ENCODE assay signal across 25 cellular contexts in the genomic region with DNA sequence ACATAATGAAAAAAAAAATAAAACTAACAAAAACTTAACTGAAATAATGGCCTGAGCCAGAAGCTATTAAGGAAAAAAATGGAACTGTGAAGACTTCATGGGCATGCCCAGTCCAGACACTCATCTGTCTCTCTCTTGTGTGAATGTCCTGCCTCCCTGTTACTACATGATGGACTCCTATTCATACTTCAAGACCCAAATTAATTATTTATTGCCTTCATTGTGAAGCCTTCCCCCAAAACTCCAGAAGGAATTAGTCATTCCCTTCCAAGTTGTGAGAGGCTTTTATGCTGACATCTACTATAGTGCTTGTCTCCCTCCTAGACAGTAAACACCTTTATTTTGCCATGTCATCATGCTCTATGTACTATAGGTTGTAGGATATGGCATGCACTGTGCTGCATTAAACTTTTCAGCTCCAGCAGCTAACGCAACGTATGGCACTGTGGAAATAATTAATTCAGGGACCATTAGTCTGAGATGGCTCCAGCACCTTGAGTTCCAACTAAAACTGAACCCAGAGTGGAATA. TPM values are rescaled to one million over a fixed set of nuclear protein-coding genes. Genes with fewer than 3 reads are reported as not detected.
DNase-seq lines count a peak whose midpoint lies in the region; ATAC-seq, FAIRE-seq and TF ChIP-seq lines count a peak whose summit lies in the region.
"Had no signal": no experiment of that assay in that cellular context is flagged by ENCODE, and none has a peak within 500 bp of the region (broad histone marks: within the 10 kb centered on the region; RNA-seq: fewer than 3 reads in every experiment).

No MANE protein-coding gene starts in this region.

- in situ Hi-C loops in K562 (cut with MboI) = no loop called here

- FAIRE-seq in A549 (lab: Jason Lieb, UNC) (peak; percentile 32), K562 (lab: Jason Lieb, UNC) (no peak)
- FAIRE-seq: A204.1 had no signal

- H3K27me3 Mint-ChIP-seq in memory B cell = no peaks in the 10 kb centered on the region

- no TSS peak for BruUV-seq in K562 (replicated peaks; lab: Mats Ljungman, UMichigan)

- H3K9ac ChIP-seq in K562 (ENCODE audit: insufficient read depth in 1 of 2, low read depth in 2 of 2, low read length in 2 of 2) = no peak overlapping the region
- H3K9ac ChIP-seq: GM23248 had no signal

- peaks cover 5% of the 10 kb centered on the region; the same call in 1 of the 3 replicates for H3K4me1 ChIP-seq in A549
- no peaks in the 10 kb centered on the region for H3K4me1 ChIP-seq in HEK293 (ENCODE audit: control insufficient read depth, insufficient read depth, low read length)
- H3K4me1 ChIP-seq in K562 (replicated peaks in 1 of 2; ENCODE audit: control insufficient read depth in 2 of 2, insufficient read depth in 2 of 2, low read length in 2 of 2) = no peaks in the 10 kb centered on the region
- H3K4me1 ChIP-seq in effector memory CD4-positive, alpha-beta T cell (ENCODE audit: control insufficient read depth, insufficient read depth, low read length, poor library complexity, severe bottlenecking) = no peaks in the 10 kb centered on the region
- H3K4me1 ChIP-seq: Caco-2, HAP-1 had no signal

- no peak overlapping the region for H3K4me3 ChIP-seq in A549
- no peak overlapping the region for H3K4me3 ChIP-seq in HEK293 (ENCODE audit: low read depth, low read length)
- H3K4me3 ChIP-seq in K562 = no peak overlapping the region
- H3K4me3 ChIP-seq in effector memory CD4-positive, alpha-beta T cell (ENCODE audit: insufficient read depth, low read depth, low read length, poor library complexity, severe bottlenecking) = no peak overlapping the region
- H3K4me3 ChIP-seq: GM23248, HAP-1 had no signal

- peaks cover 7% of the 10 kb centered on the region for H3K36me3 Mint-ChIP-seq in memory B cell

- intact Hi-C loops in K562 (cut with micrococcal nuclease) = no loop called here

- H3K27ac ChIP-seq in A549 = no peak overlapping the region
- no peak overlapping the region for H3K27ac ChIP-seq in HEK293 (ENCODE audit: extremely low read depth, low read depth, low read length)
- no peak overlapping the region for H3K27ac ChIP-seq in K562 (ENCODE audit: extremely low read depth, low read depth, low read length)
- no peak overlapping the region for H3K27ac ChIP-seq in effector memory CD4-positive, alpha-beta T cell (ENCODE audit: insufficient read depth, low read length, poor library complexity, severe bottlenecking)
- H3K27ac ChIP-seq: C4-2B, GM23248, HL-60 had no signal

- TF ChIP-seq POLR2A in A549 (IDR thresholded peaks at IDR 0.05; ENCODE audit: low read length) (no peak), K562 (conservative IDR thresholded peaks at IDR 0.05) (no peak)

- TF ChIP-seq RAD21 in A549 (conservative IDR thresholded peaks at IDR 0.05 in 1 of 2, IDR thresholded peaks at IDR 0.05 in 1 of 2) (no peak), K562 (CRISPR knock-in tag; conservative IDR thresholded peaks at IDR 0.05 in 1 of 2, IDR thresholded peaks at IDR 0.05 in 1 of 2) (no peak)

- CTCF ChIA-PET in A549 (lab: Yijun Ruan, JAX) = interaction anchor here (1.4 to 1.6 kb wide), 2 partner anchors 12 to 28 kb away, joined by 5 read pairs; no protein-coding TSS in a partner anchor
- CTCF ChIA-PET in HEK293 (lab: Yijun Ruan, JAX) = no interaction called here
- CTCF ChIA-PET in K562 (lab: Yijun Ruan, JAX; ENCODE audit: low intra/inter-chr PET ratio) = no interaction called here

- POLR2A ChIA-PET in A549 (lab: Yijun Ruan, JAX) = no interaction called here
- POLR2A ChIA-PET in HEK293 (lab: Yijun Ruan, JAX) = no interaction called here
- POLR2A ChIA-PET in K562 (lab: Yijun Ruan, JAX) = no interaction called here

- H3K36me3 ChIP-seq in HEK293 (ENCODE audit: control insufficient read depth in 2 of 2, insufficient read depth in 1 of 2, low read length in 2 of 2) (no peaks in the 10 kb centered on the region), K562 (ENCODE audit: control insufficient read depth, insufficient read depth, low read length) (no peaks in the 10 kb centered on the region)
- no peaks in the 10 kb centered on the region for H3K36me3 ChIP-seq in effector memory CD4-positive, alpha-beta T cell (ENCODE audit: control insufficient read depth, insufficient read depth, low read length)
- H3K36me3 ChIP-seq: HAP-1 had no signal

- no peaks in the 10 kb centered on the region for H3K9me1 ChIP-seq in K562 (ENCODE audit: control insufficient read depth, insufficient read depth, low read length)

- H3K27ac Mint-ChIP-seq in memory B cell = peak overlapping the region; percentile 14
- H3K27ac Mint-ChIP-seq: CD4-positive, alpha-beta T cell; HFFc6 had no signal

- no peak for TF ChIP-seq EP300 in A549 (IDR thresholded peaks at IDR 0.05)
- no peak for TF ChIP-seq EP300 in K562 (IDR thresholded peaks at IDR 0.05; ENCODE audit: low read length)

- peaks cover 14% of the 10 kb centered on the region for H3K9me3 Mint-ChIP-seq in memory B cell
- H3K9me3 Mint-ChIP-seq: CD4-positive, alpha-beta T cell; HFFc6 had no signal

- TF ChIP-seq CTCF in A549 (IDR thresholded peaks at IDR 0.05) (no peak), HEK293 (tag by site-specific recombination; IDR thresholded peaks at IDR 0.05) (no peak), K562 (IDR thresholded peaks at IDR 0.05 in 2 of 3, conservative IDR thresholded peaks at IDR 0.05 in 1 of 3; ENCODE audit: insufficient read depth in 2 of 3, low read depth in 1 of 3, low read length in 3 of 3) (no peak)

- ATAC-seq in A549 (no peak), K562 (no peak), memory B cell (ENCODE audit: low read depth) (no peak), GM18909 (IDR thresholded peaks at IDR 0.05; ENCODE audit: poor library complexity, unreplicated experiment) (no peak)

- no peaks in the 10 kb centered on the region for H3K9me3 ChIP-seq in A549
- H3K9me3 ChIP-seq in HEK293 (ENCODE audit: control insufficient read depth, insufficient read depth, low read depth, low read length) = no peaks in the 10 kb centered on the region
- H3K9me3 ChIP-seq in K562 (replicated peaks; ENCODE audit: control insufficient read depth, insufficient read depth, low read depth, low read length) = no peaks in the 10 kb centered on the region
- H3K9me3 ChIP-seq in effector memory CD4-positive, alpha-beta T cell (ENCODE audit: control insufficient read depth, low read length) = no peaks in the 10 kb centered on the region
- H3K9me3 ChIP-seq: Caco-2, HAP-1 had no signal

- H2AFZ ChIP-seq in K562 (ENCODE audit: low read depth, low read length) = no peak overlapping the region
- H2AFZ ChIP-seq: GM23248 had no signal

- H4K20me1 ChIP-seq in K562 (replicated peaks; ENCODE audit: control insufficient read depth, insufficient read depth, low read length) = no peaks in the 10 kb centered on the region

- H3K4me3 Mint-ChIP-seq in memory B cell = no peak overlapping the region
- H3K4me3 Mint-ChIP-seq: CD4-positive, alpha-beta T cell; HFFc6 had no signal

- 49% methylated on average over 2 of the region's 2 CpGs for WGBS in A549 (ENCODE audit: missing lambda C conversion rate)
- 3% methylated on average over 2 of the region's 2 CpGs for WGBS in K562 (ENCODE audit: insufficient coverage, low coverage, missing lambda C conversion rate)

- no peak for DNase-seq in A549 (ENCODE audit: low read depth in 1 of 2, low spot score in 1 of 2)
- DNase-seq in K562 (ENCODE audit: extremely low read depth in 1 of 4, low spot score in 3 of 4) = no peak
- DNase-seq in memory B cell (ENCODE audit: low spot score in 2 of 2) = no peak
- DNase-seq in SHP77 treated with DMSO at 0.1 percent for 48 hours (lab: John Stamatoyannopoulos, UW) = no peak
- no peak for DNase-seq in effector memory CD4-positive, alpha-beta T cell
- DNase-seq: AML-193; Caco-2; CD4-positive, alpha-beta T cell; DMS153; DMS79; GDM1; GM23248; HFFc6; IMR-90; KBM-7 had no signal

- H3K4me1 Mint-ChIP-seq in memory B cell = peaks cover 12% of the 10 kb centered on the region

- H3K4me2 ChIP-seq in A549 = no peak overlapping the region
- H3K4me2 ChIP-seq in K562 (ENCODE audit: insufficient read depth, low read length) = no peak overlapping the region

- no peaks in the 10 kb centered on the region for H3K27me3 ChIP-seq in K562 (ENCODE audit: control insufficient read depth in 2 of 2, insufficient read depth in 2 of 2, low read length in 2 of 2)
- H3K27me3 ChIP-seq in effector memory CD4-positive, alpha-beta T cell (replicated peaks; ENCODE audit: control insufficient read depth, insufficient read depth, low read length, poor library complexity, severe bottlenecking) = no peaks in the 10 kb centered on the region

- no peaks in the 10 kb centered on the region for H3K79me2 ChIP-seq in K562 (ENCODE audit: control insufficient read depth, insufficient read depth, low read length)

TF ChIP-seq in A549, 52 proteins besides CTCF, POLR2A, EP300 and RAD21 (continues in another document):
- TF ChIP-seq RNF2 (IDR thresholded peaks at IDR 0.05; ENCODE audit: borderline replicate concordance, low read depth) = no peak

TF ChIP-seq in K562, 482 proteins besides CTCF, POLR2A, EP300 and RAD21 (continues in another document):
- TF ChIP-seq ERF (CRISPR knock-in tag; IDR thresholded peaks at IDR 0.05) (no peak), NFE2L1 (tag; IDR thresholded peaks at IDR 0.05; ENCODE audit: borderline replicate concordance, low read depth) (0 out of 2 replicates have a peak, but pooled peaks have one; percentile 17)

RNA-seq across cellular contexts. Expression of gene C12orf42, which starts 25.0 kb away (rescaled TPM):
- polyA plus RNA-seq in A549 (2011; rRNA removed) (not detected in 2 replicates), A549 (2017; fragmentation: RNase III; extraction: RNeasy Plus Mini Kit Qiagen cat#74134 plus additional on column Dnase treatment) (not detected in 3 replicates), K562 (2011; rRNA removed) (not detected in 2 replicates), K562 (2014; fragmentation: Illumina TruSeq; extraction: Trizol) (not detected in 2 replicates), K562 (2014; fragmentation: Nextera tagmentation; extraction: Ambion mirVana) (not detected), K562 (2014; rRNA removed) (not detected in 2 replicates)
- polyA plus RNA-seq in A549 (2012; cell fraction: cytosol; rRNA removed) = not detected in 2 replicates
- polyA plus RNA-seq in A549 (2012; cell fraction: nucleus; rRNA removed) = 0.04 TPM in 1 of 2 replicates, not detected in the other
- polyA minus RNA-seq in A549 (2011; rRNA and poly(A)+ RNA removed) = not detected in 2 replicates
- total RNA-seq in K562 (2011; cell fraction: chromatin; rRNA removed; ENCODE audit: low replicate concordance) = not detected in 2 replicates
- total RNA-seq in K562 (2011; cell fraction: nucleolus; rRNA removed) = not detected in 2 replicates
- not detected in 2 replicates for total RNA-seq in K562 (2011; cell fraction: nucleoplasm; rRNA removed)
- total RNA-seq in K562 (2014; rRNA removed) (not detected in 2 replicates), K562 (2014; rRNA removed; fragmentation: Illumina TruSeq; extraction: Trizol) (not detected in 2 replicates), K562 (2015; rRNA removed; fragmentation: Illumina TruSeq; extraction: Trizol) (not detected in 2 replicates), K562 (2021) (not detected in 2 replicates)
- polyA plus RNA-seq in K562 (2011; cell fraction: cytosol; rRNA removed) = not detected in 2 replicates
- polyA plus RNA-seq in K562 (2011; cell fraction: nucleus; rRNA removed) = not detected in 2 replicates
- not detected in 2 replicates for polyA plus RNA-seq in K562 (2012)
- not detected in 2 replicates for polyA minus RNA-seq in K562 (2011; rRNA and poly(A)+ RNA removed)
- not detected in 2 replicates for polyA minus RNA-seq in K562 (2011; cell fraction: cytosol; rRNA and poly(A)+ RNA removed)
- polyA minus RNA-seq in K562 (2011; cell fraction: nucleus; rRNA and poly(A)+ RNA removed) = not detected in 2 replicates
- total RNA-seq: Caco-2, Daoy, GM23248, H4, HFFc6, HT1080, IMR-90 had no signal
- polyA plus RNA-seq: BJ, GM23248, IMR-90 had no signal
